ENCODE assay signal across 17 cellular contexts in genomic region chr13:44223785-44224432, GRCh38.
DNase-seq lines count a peak whose midpoint lies in the region; TF ChIP-seq lines count a peak whose summit lies in the region.
"Had no signal": no experiment of that assay in that cellular context is flagged by ENCODE, and none has a peak within 500 bp of the region (broad histone marks: within the 10 kb centered on the region; RNA-seq: fewer than 3 reads in every experiment).

No MANE protein-coding gene starts in this region.

- no peak overlapping the region for H2BK120ac ChIP-seq in trophoblast cell (ENCODE audit: insufficient read depth, low read length, poor library complexity)

- H3K27me3 ChIP-seq in esophagus muscularis mucosa (no peaks in the 10 kb centered on the region), trophoblast cell (ENCODE audit: insufficient read depth, low read length) (no peaks in the 10 kb centered on the region), tibial artery (no peaks in the 10 kb centered on the region), SJCRH30 (no peaks in the 10 kb centered on the region)
- H3K27me3 ChIP-seq: BLaER1 treated with 17β-estradiol and CSF1 and Interleukin-3, amounts not matched to agents 10 nM and 100 nM; cardiac muscle cell; spleen had no signal

- TF ChIP-seq CTCF in VCaP (conservative IDR thresholded peaks at IDR 0.05) (no peak), esophagus muscularis mucosa (IDR thresholded peaks at IDR 0.05) (no peak), tibial artery (IDR thresholded peaks at IDR 0.05) (no peak)

- no peak overlapping the region for H4K8ac ChIP-seq in trophoblast cell (ENCODE audit: low read depth, low read length)

- H3K9me3 ChIP-seq in esophagus muscularis mucosa, result no peaks in the 10 kb centered on the region
- H3K9me3 ChIP-seq in trophoblast cell (ENCODE audit: insufficient read depth, low read depth, low read length), result no peaks in the 10 kb centered on the region
- no peaks in the 10 kb centered on the region for H3K9me3 ChIP-seq in tibial artery
- no peaks in the 10 kb centered on the region for H3K9me3 ChIP-seq in SJCRH30 (replicated peaks)

- H3K27ac ChIP-seq in VCaP, result peak overlapping the region; percentile 93
- H3K27ac ChIP-seq in esophagus muscularis mucosa (replicated peaks in 1 of 4), result peak overlapping the region; percentile 82 to 87 (median 85)
- no peak overlapping the region for H3K27ac ChIP-seq in trophoblast cell (ENCODE audit: low read depth, low read length)
- peak overlapping the region; percentile 84 to 89 for H3K27ac ChIP-seq in tibial artery
- no peak overlapping the region for H3K27ac ChIP-seq in SJCRH30
- H3K27ac ChIP-seq: cardiac muscle cell, KMS-11 had no signal

- H3K4me1 ChIP-seq in esophagus muscularis mucosa, result peaks cover 37 to 66% (median 59%) of the 10 kb centered on the region in 4 donors
- H3K4me1 ChIP-seq in trophoblast cell (ENCODE audit: control insufficient read depth in 1 of 2, insufficient read depth in 2 of 2, low read length in 2 of 2), result no peaks in the 10 kb centered on the region
- H3K4me1 ChIP-seq in tibial artery, result peaks cover 0 to 87% (median 39%) of the 10 kb centered on the region in 4 donors
- no peaks in the 10 kb centered on the region for H3K4me1 ChIP-seq in SJCRH30
- H3K4me1 ChIP-seq: spleen had no signal

- no peak overlapping the region for H2BK5ac ChIP-seq in trophoblast cell (ENCODE audit: low read depth, low read length, poor library complexity)

- no peak for DNase-seq in esophagus muscularis mucosa (ENCODE audit: extremely low spot score)
- DNase-seq in trophoblast cell, result peak; percentile 71 to 77
- DNase-seq in tibial artery, result peak in 1 of 2 donors; percentile 35
- DNase-seq in iPS-NIHi11 (ENCODE audit: low spot score), result no peak
- DNase-seq in activated effector memory CD4-positive, alpha-beta T cell treated with Interleukin-2 at 50 U/mL for 16 hours, result no peak
- DNase-seq in SJCRH30, result no peak
- DNase-seq: activated CD4-positive, alpha-beta T cell treated with anti-CD3 and anti-CD28 coated beads for 48 hours; immature natural killer cell; midbrain; NCI-H1105 treated with DMSO at 0.1 percent for 48 hours; spleen; stimulated activated naive CD4-positive, alpha-beta T cell had no signal

- H3K4ac ChIP-seq in trophoblast cell (ENCODE audit: low read depth, low read length), result no peak overlapping the region

- intact Hi-C loops in esophagus muscularis mucosa (cut with DNase I) (no loop called here), tibial artery (cut with DNase I; ENCODE audit: low total_unique reads) (no loop called here)

- H3K23ac ChIP-seq in trophoblast cell (ENCODE audit: low read length), result no peak overlapping the region

- no peak overlapping the region for H3K14ac ChIP-seq in trophoblast cell (ENCODE audit: low read length)

- TF ChIP-seq POLR2A in esophagus muscularis mucosa (IDR thresholded peaks at IDR 0.05; ENCODE audit: low read depth), result no peak

- H2AK5ac ChIP-seq in trophoblast cell (ENCODE audit: low read length), result no peak overlapping the region

- H3K36me3 ChIP-seq in esophagus muscularis mucosa, result no peaks in the 10 kb centered on the region
- no peaks in the 10 kb centered on the region for H3K36me3 ChIP-seq in trophoblast cell (ENCODE audit: control insufficient read depth in 1 of 2, insufficient read depth in 2 of 2, low read length in 2 of 2)
- H3K36me3 ChIP-seq in tibial artery, result no peaks in the 10 kb centered on the region
- H3K36me3 ChIP-seq in SJCRH30, result no peaks in the 10 kb centered on the region
- H3K36me3 ChIP-seq: BLaER1 treated with 17β-estradiol and CSF1 and Interleukin-3, amounts not matched to agents 10 nM and 100 nM; cardiac muscle cell; spleen had no signal

- no peaks in the 10 kb centered on the region for H3K79me2 ChIP-seq in trophoblast cell (ENCODE audit: control insufficient read depth, insufficient read depth, low read length, poor library complexity)

- no peak overlapping the region for H2BK12ac ChIP-seq in trophoblast cell (ENCODE audit: low read length)

- H3K4me2 ChIP-seq in trophoblast cell (ENCODE audit: low read length), result no peak overlapping the region
- H3K4me2 ChIP-seq: GM23338, KMS-11 had no signal

- H2AFZ ChIP-seq in trophoblast cell (ENCODE audit: insufficient read depth, low read length, poor library complexity), result no peak overlapping the region
- H2AFZ ChIP-seq: GM23338 had no signal

- 57% methylated on average over 2 of the region's 2 CpGs for WGBS in esophagus muscularis mucosa
- WGBS in trophoblast cell (ENCODE audit: extremely low coverage, insufficient coverage, insufficient read length), result no CpG with 5 or more reads among the region's 2 CpGs

- H3K4me3 ChIP-seq in esophagus muscularis mucosa (no peak overlapping the region), trophoblast cell (ENCODE audit: low read depth, low read length) (no peak overlapping the region), tibial artery (no peak overlapping the region), SJCRH30 (no peak overlapping the region)
- H3K4me3 ChIP-seq: BLaER1 treated with 17β-estradiol and CSF1 and Interleukin-3, amounts not matched to agents 10 nM and 100 nM; cardiac muscle cell; GM23338; spleen had no signal

- TF ChIP-seq EP300 in esophagus muscularis mucosa (IDR thresholded peaks at IDR 0.05), result no peak

- no peak overlapping the region for H4K91ac ChIP-seq in trophoblast cell (ENCODE audit: low read depth, low read length)

- no peak overlapping the region for H4K12ac ChIP-seq in trophoblast cell (ENCODE audit: low read depth, low read length)

- H3K9ac ChIP-seq in trophoblast cell (ENCODE audit: low read length), result no peak overlapping the region
- H3K9ac ChIP-seq: BLaER1 treated with 17β-estradiol and CSF1 and Interleukin-3, amounts not matched to agents 10 nM and 100 nM; KMS-11 had no signal

- no peaks in the 10 kb centered on the region for H3K79me1 ChIP-seq in trophoblast cell (ENCODE audit: low read length)

- H3K18ac ChIP-seq in trophoblast cell (ENCODE audit: low read length), result no peak overlapping the region

Comparison
In these comparisons a context has a peak if more than half of its experiments do, and no peak if none do; other contexts are left out.
1. H3K27ac ChIP-seq: peak in VCaP (single experiment), esophagus muscularis mucosa (4 of 4) and tibial artery (2 of 2); none in trophoblast cell (single experiment) and SJCRH30 (single experiment).
2. DNase-seq: peak in trophoblast cell (2 of 2); none in esophagus muscularis mucosa (single experiment), iPS-NIHi11 (single experiment), activated effector memory CD4-positive, alpha-beta T cell treated with Interleukin-2 at 50 U/mL for 16 hours (single experiment) and SJCRH30 (0 of 2).